20 cellular contexts compared by ENCODE assay signal in the genomic region with DNA sequence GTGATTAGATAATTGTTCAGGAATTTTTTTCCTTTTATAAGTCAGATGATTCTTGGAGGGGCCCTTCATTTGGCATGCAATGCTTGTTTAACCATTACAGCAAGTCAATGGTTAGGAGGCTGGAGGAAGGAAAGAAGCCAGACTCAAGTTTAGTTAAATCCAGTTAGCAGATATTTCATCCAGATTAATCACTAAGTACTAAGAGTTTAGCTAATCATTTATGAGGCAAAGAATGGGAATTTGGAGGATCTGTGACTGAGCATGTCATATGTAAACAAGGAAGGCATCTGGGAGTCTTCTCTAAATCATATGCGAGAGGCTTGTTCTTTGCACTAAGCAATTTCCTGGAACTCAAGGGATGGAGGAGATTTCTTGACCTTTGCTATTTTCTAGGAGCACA.
DNase-seq lines count a peak whose midpoint lies in the region; TF ChIP-seq lines count a peak whose summit lies in the region.
"Had no signal": no experiment of that assay in that cellular context is flagged by ENCODE, and none has a peak within 500 bp of the region (broad histone marks: within the 10 kb centered on the region; RNA-seq: fewer than 3 reads in every experiment).

No MANE protein-coding gene starts in this region.

- H4K8ac ChIP-seq in mesenchymal stem cell (ENCODE audit: low read length) = no peak overlapping the region

- no peak overlapping the region for H3K9ac ChIP-seq in mesenchymal stem cell (ENCODE audit: low read length)
- H3K9ac ChIP-seq: BLaER1 treated with 17β-estradiol and CSF1 and Interleukin-3, amounts not matched to agents 10 nM and 100 nM; SK-N-SH had no signal

- TF ChIP-seq POLR2A in adrenal gland (IDR thresholded peaks at IDR 0.05) = no peak

- H3K27ac ChIP-seq in mesenchymal stem cell (ENCODE audit: low read length, poor library complexity, severe bottlenecking) (peak overlapping the region; percentile 89), adrenal gland (no peak overlapping the region)
- H3K27ac ChIP-seq: BLaER1 treated with 17β-estradiol and CSF1 and Interleukin-3, amounts not matched to agents 10 nM and 100 nM had no signal

- no peaks in the 10 kb centered on the region for H3K4me1 Mint-ChIP-seq in progenitor cell of endocrine pancreas (ENCODE audit: low read depth)

- H3K4me3 Mint-ChIP-seq in progenitor cell of endocrine pancreas (ENCODE audit: low read depth) = no peak overlapping the region
- H3K4me3 Mint-ChIP-seq: CD4-positive, alpha-beta T cell had no signal

- no peak overlapping the region for H2BK120ac ChIP-seq in mesenchymal stem cell (ENCODE audit: low read depth, low read length)

- no peak overlapping the region for H2AK5ac ChIP-seq in mesenchymal stem cell (ENCODE audit: low read length, severe bottlenecking)

- no peak overlapping the region for H3K4me3 ChIP-seq in mesenchymal stem cell (ENCODE audit: insufficient read depth in 1 of 2, low read depth in 1 of 2, low read length in 2 of 2)
- H3K4me3 ChIP-seq in adrenal gland = no peak overlapping the region
- H3K4me3 ChIP-seq: BLaER1 treated with 17β-estradiol and CSF1 and Interleukin-3, amounts not matched to agents 10 nM and 100 nM had no signal

- intact Hi-C loops in adrenal gland (cut with DNase I) = no loop called here

- H3K4me2 ChIP-seq in mesenchymal stem cell (ENCODE audit: low read length, poor library complexity, severe bottlenecking) = peak overlapping the region; percentile 3
- H3K4me2 ChIP-seq: BLaER1 treated with 17β-estradiol and CSF1 and Interleukin-3, amounts not matched to agents 10 nM and 100 nM; SK-N-SH had no signal

- H2AFZ ChIP-seq in mesenchymal stem cell (ENCODE audit: low read depth, low read length) = no peak overlapping the region

- TF ChIP-seq CTCF in adrenal gland (IDR thresholded peaks at IDR 0.05) = no peak
- no peak for TF ChIP-seq CTCF in progenitor cell of endocrine pancreas (IDR thresholded peaks at IDR 0.05; ENCODE audit: unreplicated experiment)

- DNase-seq in DMS53 (lab: John Stamatoyannopoulos, UW) = peak; percentile 46
- DNase-seq in NCI-H82 treated with DMSO at 0.1 percent for 48 hours (lab: John Stamatoyannopoulos, UW; ENCODE audit: unreplicated experiment) = peak; percentile 18
- DNase-seq in glomerular visceral epithelial cell (ENCODE audit: extremely low spot score) = peak; percentile 68
- DNase-seq in mesenchymal stem cell = peak; percentile 13
- no peak for DNase-seq in adrenal gland
- DNase-seq in NCI-H2081 (lab: John Stamatoyannopoulos, UW) = no peak
- DNase-seq in progenitor cell of endocrine pancreas (ENCODE audit: low spot score, unreplicated experiment) = no peak
- DNase-seq in NCI-H524 (lab: John Stamatoyannopoulos, UW) = no peak
- DNase-seq: AML-193; CD4-positive, alpha-beta T cell; DMS79 treated with DMSO at 0.1 percent for 48 hours; GF-D8; NCI-H1048; NCI-H1417; NCI-H1694; NCI-H2029 treated with DMSO at 0.1 percent for 48 hours; NCI-H2227 treated with DMSO at 0.1 percent for 48 hours; SK-N-SH; SW 1271 had no signal

- no peak overlapping the region for H3K4ac ChIP-seq in mesenchymal stem cell (ENCODE audit: low read depth in 1 of 2, low read length in 2 of 2)

- H3K14ac ChIP-seq in mesenchymal stem cell (ENCODE audit: low read length in 2 of 2) = no peak overlapping the region

- H3K36me3 ChIP-seq in mesenchymal stem cell (ENCODE audit: control insufficient read depth in 1 of 2, insufficient read depth in 2 of 2, low read depth in 1 of 2, low read length in 2 of 2) = no peaks in the 10 kb centered on the region
- no peaks in the 10 kb centered on the region for H3K36me3 ChIP-seq in adrenal gland (replicated peaks in 1 of 2)
- H3K36me3 ChIP-seq: BLaER1 treated with 17β-estradiol and CSF1 and Interleukin-3, amounts not matched to agents 10 nM and 100 nM had no signal

- no peaks in the 10 kb centered on the region for H3K27me3 Mint-ChIP-seq in progenitor cell of endocrine pancreas
- H3K27me3 Mint-ChIP-seq: CD4-positive, alpha-beta T cell had no signal

- H3K18ac ChIP-seq in mesenchymal stem cell (ENCODE audit: low read depth in 1 of 2, low read length in 2 of 2) = no peak overlapping the region

- H4K91ac ChIP-seq in mesenchymal stem cell (ENCODE audit: low read length) = no peak overlapping the region

- no peaks in the 10 kb centered on the region for H3K79me1 ChIP-seq in mesenchymal stem cell (replicated peaks; ENCODE audit: low read length, poor library complexity, severe bottlenecking)

- H2BK12ac ChIP-seq in mesenchymal stem cell (ENCODE audit: low read length in 2 of 2) = no peak overlapping the region

- WGBS in mesenchymal stem cell = 42% methylated on average over 1 of the region's 1 CpG
- WGBS in adrenal gland, 4 donors = 79 to 90% (median 87%) methylated on average over 1 of the region's 1 CpG

- peak overlapping the region; percentile 79 for H2BK5ac ChIP-seq in mesenchymal stem cell (ENCODE audit: low read depth, low read length, poor library complexity, severe bottlenecking)

- no peaks in the 10 kb centered on the region for H3K27me3 ChIP-seq in mesenchymal stem cell (ENCODE audit: control insufficient read depth in 1 of 2, insufficient read depth in 1 of 2, low read length in 2 of 2)
- H3K27me3 ChIP-seq in adrenal gland = no peaks in the 10 kb centered on the region
- H3K27me3 ChIP-seq: BLaER1 treated with 17β-estradiol and CSF1 and Interleukin-3, amounts not matched to agents 10 nM and 100 nM had no signal

- no peak overlapping the region for H3K27ac Mint-ChIP-seq in progenitor cell of endocrine pancreas
- H3K27ac Mint-ChIP-seq: CD4-positive, alpha-beta T cell had no signal

- H3K9me3 ChIP-seq in mesenchymal stem cell (ENCODE audit: control insufficient read depth, low read length) = peaks cover 6% of the 10 kb centered on the region
- no peaks in the 10 kb centered on the region for H3K9me3 ChIP-seq in adrenal gland (replicated peaks in 1 of 3)
- H3K9me3 ChIP-seq: SK-N-SH had no signal

- peaks cover 14% of the 10 kb centered on the region for H3K9me3 Mint-ChIP-seq in progenitor cell of endocrine pancreas (ENCODE audit: low read depth)
- H3K9me3 Mint-ChIP-seq: CD4-positive, alpha-beta T cell had no signal

- no peak overlapping the region for H2BK15ac ChIP-seq in mesenchymal stem cell (ENCODE audit: low read depth, poor library complexity, severe bottlenecking)

- H3K23ac ChIP-seq in mesenchymal stem cell (ENCODE audit: low read length in 2 of 2) = no peak overlapping the region

- no peaks in the 10 kb centered on the region for H3K36me3 Mint-ChIP-seq in progenitor cell of endocrine pancreas (ENCODE audit: insufficient read depth)

- H3K4me1 ChIP-seq in mesenchymal stem cell (ENCODE audit: control insufficient read depth, insufficient read depth, low read depth, low read length) = peaks cover 4% of the 10 kb centered on the region
- H3K4me1 ChIP-seq in adrenal gland (replicated peaks in 1 of 2) = no peaks in the 10 kb centered on the region

Comparison
In these comparisons a context has a peak if more than half of its experiments do, and no peak if none do; other contexts are left out.
1. DNase-seq: peak in DMS53 (single experiment), NCI-H82 treated with DMSO at 0.1 percent for 48 hours (single experiment), glomerular visceral epithelial cell (single experiment) and mesenchymal stem cell (single experiment); none in adrenal gland (0 of 7), NCI-H2081 (0 of 2), progenitor cell of endocrine pancreas (single experiment) and NCI-H524 (0 of 2).